ENCODE assay signal across 1 cellular context in the genomic region with DNA sequence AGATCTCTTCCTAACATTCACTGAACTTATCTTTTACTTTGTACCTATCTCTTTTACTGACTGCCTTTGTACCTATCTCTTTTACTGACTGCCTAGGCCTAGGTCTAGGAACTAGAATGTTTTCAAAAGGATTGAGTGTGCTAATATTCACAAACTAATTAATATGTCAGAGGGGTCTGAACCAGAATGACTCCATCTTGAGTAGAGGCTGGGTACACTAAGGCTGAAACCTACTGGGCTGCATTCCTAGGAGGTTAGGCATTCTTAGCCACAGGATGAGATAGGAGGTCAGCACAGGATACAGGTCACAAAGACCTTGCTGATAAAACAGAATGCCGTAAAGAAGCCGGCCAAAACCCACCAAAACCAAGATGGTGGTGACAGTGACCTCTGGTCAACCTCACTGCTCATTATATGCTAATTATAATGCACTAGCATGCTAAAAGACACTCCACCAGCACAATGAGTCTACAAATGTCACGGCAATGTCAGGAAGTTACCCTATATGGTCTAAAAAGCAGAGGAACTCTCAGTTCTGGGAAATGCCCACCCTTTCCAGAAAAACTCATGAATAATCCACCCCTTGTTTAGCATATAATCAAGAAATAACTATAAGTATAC.
TF ChIP-seq lines count a peak whose summit lies in the region.

No MANE protein-coding gene starts in this region.

TF ChIP-seq in K562, 482 proteins besides CTCF, POLR2A, EP300 and RAD21 (continued from another document and continues in another):
- TF ChIP-seq, protein P1, sequence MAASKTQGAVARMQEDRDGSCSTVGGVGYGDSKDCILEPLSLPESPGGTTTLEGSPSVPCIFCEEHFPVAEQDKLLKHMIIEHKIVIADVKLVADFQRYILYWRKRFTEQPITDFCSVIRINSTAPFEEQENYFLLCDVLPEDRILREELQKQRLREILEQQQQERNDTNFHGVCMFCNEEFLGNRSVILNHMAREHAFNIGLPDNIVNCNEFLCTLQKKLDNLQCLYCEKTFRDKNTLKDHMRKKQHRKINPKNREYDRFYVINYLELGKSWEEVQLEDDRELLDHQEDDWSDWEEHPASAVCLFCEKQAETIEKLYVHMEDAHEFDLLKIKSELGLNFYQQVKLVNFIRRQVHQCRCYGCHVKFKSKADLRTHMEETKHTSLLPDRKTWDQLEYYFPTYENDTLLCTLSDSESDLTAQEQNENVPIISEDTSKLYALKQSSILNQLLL (CRISPR knock-in tag; IDR thresholded peaks at IDR 0.05; ENCODE audit: borderline replicate concordance) = no peak
- TF ChIP-seq ZNF324 (CRISPR knock-in tag; IDR thresholded peaks at IDR 0.05) = peak; percentile 96
- no peak for TF ChIP-seq EZH2 (IDR thresholded peaks at IDR 0.05; ENCODE audit: borderline replicate concordance, low read depth, low read length)
- peak; percentile 52; the same call in 1 of the 2 replicates for TF ChIP-seq JUNB (CRISPR knock-in tag; conservative IDR thresholded peaks at IDR 0.05)
- TF ChIP-seq CSDE1 (IDR thresholded peaks at IDR 0.05) = no peak
- TF ChIP-seq BCL6 (CRISPR knock-in tag; IDR thresholded peaks at IDR 0.05) = peak; percentile 99
- TF ChIP-seq TBL1XR1 (IDR thresholded peaks at IDR 0.05; ENCODE audit: low read length in 2 of 2) = peak in 1 of 2 experiments; percentile 21; a peak in 2 of 4 replicates
- TF ChIP-seq, protein P2, sequence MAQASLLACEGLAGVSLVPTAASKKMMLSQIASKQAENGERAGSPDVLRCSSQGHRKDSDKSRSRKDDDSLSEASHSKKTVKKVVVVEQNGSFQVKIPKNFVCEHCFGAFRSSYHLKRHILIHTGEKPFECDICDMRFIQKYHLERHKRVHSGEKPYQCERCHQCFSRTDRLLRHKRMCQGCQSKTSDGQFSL (CRISPR knock-in tag; IDR thresholded peaks at IDR 0.05) = no peak
- TF ChIP-seq, protein P2 (tag; IDR thresholded peaks at IDR 0.05) = peak in 1 of 2 experiments; percentile 100; a peak in 3 of 4 replicates
- peak; percentile 100 for TF ChIP-seq PYGO2 (tag; IDR thresholded peaks at IDR 0.05)
- TF ChIP-seq, protein P3, sequence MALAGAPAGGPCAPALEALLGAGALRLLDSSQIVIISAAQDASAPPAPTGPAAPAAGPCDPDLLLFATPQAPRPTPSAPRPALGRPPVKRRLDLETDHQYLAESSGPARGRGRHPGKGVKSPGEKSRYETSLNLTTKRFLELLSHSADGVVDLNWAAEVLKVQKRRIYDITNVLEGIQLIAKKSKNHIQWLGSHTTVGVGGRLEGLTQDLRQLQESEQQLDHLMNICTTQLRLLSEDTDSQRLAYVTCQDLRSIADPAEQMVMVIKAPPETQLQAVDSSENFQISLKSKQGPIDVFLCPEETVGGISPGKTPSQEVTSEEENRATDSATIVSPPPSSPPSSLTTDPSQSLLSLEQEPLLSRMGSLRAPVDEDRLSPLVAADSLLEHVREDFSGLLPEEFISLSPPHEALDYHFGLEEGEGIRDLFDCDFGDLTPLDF (CRISPR knock-in tag; IDR thresholded peaks at IDR 0.05) = no peak
- TF ChIP-seq ZNF584 (CRISPR knock-in tag; IDR thresholded peaks at IDR 0.05; ENCODE audit: low read depth) = peak; percentile 100
- TF ChIP-seq ZSCAN32 (CRISPR knock-in tag; IDR thresholded peaks at IDR 0.05) = peak; percentile 95
- peak; percentile 98 for TF ChIP-seq ZNF23 (CRISPR knock-in tag; IDR thresholded peaks at IDR 0.05)
- TF ChIP-seq SAP30 (IDR thresholded peaks at IDR 0.05; ENCODE audit: borderline replicate concordance, insufficient read depth, low read depth, low read length, poor library complexity, severe bottlenecking) = no peak
- TF ChIP-seq, protein P4, sequence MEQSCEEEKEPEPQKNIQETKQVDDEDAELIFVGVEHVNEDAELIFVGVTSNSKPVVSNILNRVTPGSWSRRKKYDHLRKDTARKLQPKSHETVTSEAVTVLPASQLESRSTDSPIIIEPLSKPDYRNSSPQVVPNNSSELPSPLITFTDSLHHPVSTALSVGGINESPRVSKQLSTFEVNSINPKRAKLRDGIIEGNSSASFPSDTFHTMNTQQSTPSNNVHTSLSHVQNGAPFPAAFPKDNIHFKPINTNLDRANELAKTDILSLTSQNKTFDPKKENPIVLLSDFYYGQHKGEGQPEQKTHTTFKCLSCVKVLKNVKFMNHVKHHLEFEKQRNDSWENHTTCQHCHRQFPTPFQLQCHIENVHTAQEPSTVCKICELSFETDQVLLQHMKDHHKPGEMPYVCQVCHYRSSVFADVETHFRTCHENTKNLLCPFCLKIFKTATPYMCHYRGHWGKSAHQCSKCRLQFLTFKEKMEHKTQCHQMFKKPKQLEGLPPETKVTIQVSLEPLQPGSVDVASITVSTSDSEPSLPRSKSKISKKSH (CRISPR knock-in tag; IDR thresholded peaks at IDR 0.05) = peak; percentile 98
- peak in 1 of 3 experiments; percentile 88 for TF ChIP-seq YY1 (IDR thresholded peaks at IDR 0.05; ENCODE audit: borderline replicate concordance in 1 of 3, control insufficient read depth in 1 of 3, extremely low read depth in 1 of 3, insufficient read depth in 3 of 3, insufficient read length in 1 of 3, insufficient replicate concordance in 2 of 3, low read depth in 1 of 3, low read length in 2 of 3)
- TF ChIP-seq ZNF696 (CRISPR knock-in tag; conservative IDR thresholded peaks at IDR 0.05) = peak; percentile 94
- TF ChIP-seq CAMTA2 (CRISPR knock-in tag; conservative IDR thresholded peaks at IDR 0.05) = peak; percentile 98
- peak; percentile 92 for TF ChIP-seq ZNF3 (CRISPR knock-in tag; IDR thresholded peaks at IDR 0.05)
- no peak for TF ChIP-seq RBM15 (IDR thresholded peaks at IDR 0.05; ENCODE audit: insufficient read depth, low read length)
- peak; percentile 98 for TF ChIP-seq ZNF239 (CRISPR knock-in tag; IDR thresholded peaks at IDR 0.05)
- TF ChIP-seq PRMT5 (CRISPR knock-in tag; IDR thresholded peaks at IDR 0.05) = no peak
- TF ChIP-seq GABPA (tag; conservative IDR thresholded peaks at IDR 0.05; ENCODE audit: low read depth) = peak; percentile 82
- TF ChIP-seq KLF10 (CRISPR knock-in tag; IDR thresholded peaks at IDR 0.05) = peak; percentile 97
- TF ChIP-seq CBX2 (IDR thresholded peaks at IDR 0.05; ENCODE audit: insufficient read depth, low read length, poor library complexity, severe bottlenecking) = no peak
- TF ChIP-seq ZEB2 (IDR thresholded peaks at IDR 0.05) = no peak
- TF ChIP-seq, protein P5, sequence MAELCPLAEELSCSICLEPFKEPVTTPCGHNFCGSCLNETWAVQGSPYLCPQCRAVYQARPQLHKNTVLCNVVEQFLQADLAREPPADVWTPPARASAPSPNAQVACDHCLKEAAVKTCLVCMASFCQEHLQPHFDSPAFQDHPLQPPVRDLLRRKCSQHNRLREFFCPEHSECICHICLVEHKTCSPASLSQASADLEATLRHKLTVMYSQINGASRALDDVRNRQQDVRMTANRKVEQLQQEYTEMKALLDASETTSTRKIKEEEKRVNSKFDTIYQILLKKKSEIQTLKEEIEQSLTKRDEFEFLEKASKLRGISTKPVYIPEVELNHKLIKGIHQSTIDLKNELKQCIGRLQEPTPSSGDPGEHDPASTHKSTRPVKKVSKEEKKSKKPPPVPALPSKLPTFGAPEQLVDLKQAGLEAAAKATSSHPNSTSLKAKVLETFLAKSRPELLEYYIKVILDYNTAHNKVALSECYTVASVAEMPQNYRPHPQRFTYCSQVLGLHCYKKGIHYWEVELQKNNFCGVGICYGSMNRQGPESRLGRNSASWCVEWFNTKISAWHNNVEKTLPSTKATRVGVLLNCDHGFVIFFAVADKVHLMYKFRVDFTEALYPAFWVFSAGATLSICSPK (IDR thresholded peaks at IDR 0.05; ENCODE audit: borderline replicate concordance) = no peak
- TF ChIP-seq EWSR1 (IDR thresholded peaks at IDR 0.05; ENCODE audit: borderline replicate concordance, low read depth, partially characterized antibody) = no peak
- no peak for TF ChIP-seq LARP7 (IDR thresholded peaks at IDR 0.05)
- TF ChIP-seq XRCC4 (IDR thresholded peaks at IDR 0.05; ENCODE audit: extremely low read depth, insufficient read depth, insufficient read length) = no peak
- no peak for TF ChIP-seq ZFX (CRISPR knock-in tag; IDR thresholded peaks at IDR 0.05)
- peak; percentile 98 for TF ChIP-seq ZNF212 (CRISPR knock-in tag; IDR thresholded peaks at IDR 0.05)
- TF ChIP-seq ZNF717 (CRISPR knock-in tag; IDR thresholded peaks at IDR 0.05) = peak; percentile 97
- peak; percentile 100 for TF ChIP-seq ERF (CRISPR knock-in tag; IDR thresholded peaks at IDR 0.05)
- TF ChIP-seq, protein P6, sequence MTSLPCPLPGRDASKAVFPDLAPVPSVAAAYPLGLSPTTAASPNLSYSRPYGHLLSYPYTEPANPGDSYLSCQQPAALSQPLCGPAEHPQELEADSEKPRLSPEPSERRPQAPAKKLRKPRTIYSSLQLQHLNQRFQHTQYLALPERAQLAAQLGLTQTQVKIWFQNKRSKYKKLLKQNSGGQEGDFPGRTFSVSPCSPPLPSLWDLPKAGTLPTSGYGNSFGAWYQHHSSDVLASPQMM (CRISPR knock-in tag; IDR thresholded peaks at IDR 0.05) = peak; percentile 87; the same call in 1 of the 2 replicates
- TF ChIP-seq SIX5 (IDR thresholded peaks at IDR 0.05; ENCODE audit: borderline replicate concordance in 1 of 2, insufficient read depth in 1 of 2, low read depth in 1 of 2, low read length in 2 of 2) = peak in 1 of 2 experiments; percentile 21; a peak in 1 of 4 replicates
- TF ChIP-seq RBM17 (IDR thresholded peaks at IDR 0.05; ENCODE audit: borderline replicate concordance, low read depth, low read length) = no peak
- TF ChIP-seq, protein P7, sequence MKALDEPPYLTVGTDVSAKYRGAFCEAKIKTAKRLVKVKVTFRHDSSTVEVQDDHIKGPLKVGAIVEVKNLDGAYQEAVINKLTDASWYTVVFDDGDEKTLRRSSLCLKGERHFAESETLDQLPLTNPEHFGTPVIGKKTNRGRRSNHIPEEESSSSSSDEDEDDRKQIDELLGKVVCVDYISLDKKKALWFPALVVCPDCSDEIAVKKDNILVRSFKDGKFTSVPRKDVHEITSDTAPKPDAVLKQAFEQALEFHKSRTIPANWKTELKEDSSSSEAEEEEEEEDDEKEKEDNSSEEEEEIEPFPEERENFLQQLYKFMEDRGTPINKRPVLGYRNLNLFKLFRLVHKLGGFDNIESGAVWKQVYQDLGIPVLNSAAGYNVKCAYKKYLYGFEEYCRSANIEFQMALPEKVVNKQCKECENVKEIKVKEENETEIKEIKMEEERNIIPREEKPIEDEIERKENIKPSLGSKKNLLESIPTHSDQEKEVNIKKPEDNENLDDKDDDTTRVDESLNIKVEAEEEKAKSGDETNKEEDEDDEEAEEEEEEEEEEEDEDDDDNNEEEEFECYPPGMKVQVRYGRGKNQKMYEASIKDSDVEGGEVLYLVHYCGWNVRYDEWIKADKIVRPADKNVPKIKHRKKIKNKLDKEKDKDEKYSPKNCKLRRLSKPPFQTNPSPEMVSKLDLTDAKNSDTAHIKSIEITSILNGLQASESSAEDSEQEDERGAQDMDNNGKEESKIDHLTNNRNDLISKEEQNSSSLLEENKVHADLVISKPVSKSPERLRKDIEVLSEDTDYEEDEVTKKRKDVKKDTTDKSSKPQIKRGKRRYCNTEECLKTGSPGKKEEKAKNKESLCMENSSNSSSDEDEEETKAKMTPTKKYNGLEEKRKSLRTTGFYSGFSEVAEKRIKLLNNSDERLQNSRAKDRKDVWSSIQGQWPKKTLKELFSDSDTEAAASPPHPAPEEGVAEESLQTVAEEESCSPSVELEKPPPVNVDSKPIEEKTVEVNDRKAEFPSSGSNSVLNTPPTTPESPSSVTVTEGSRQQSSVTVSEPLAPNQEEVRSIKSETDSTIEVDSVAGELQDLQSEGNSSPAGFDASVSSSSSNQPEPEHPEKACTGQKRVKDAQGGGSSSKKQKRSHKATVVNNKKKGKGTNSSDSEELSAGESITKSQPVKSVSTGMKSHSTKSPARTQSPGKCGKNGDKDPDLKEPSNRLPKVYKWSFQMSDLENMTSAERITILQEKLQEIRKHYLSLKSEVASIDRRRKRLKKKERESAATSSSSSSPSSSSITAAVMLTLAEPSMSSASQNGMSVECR (CRISPR knock-in tag; IDR thresholded peaks at IDR 0.05) = no peak
- peak; percentile 79 for TF ChIP-seq EHMT2 (IDR thresholded peaks at IDR 0.05)
- TF ChIP-seq TBP (optimal IDR thresholded peaks at IDR 0.05; ENCODE audit: low read depth, low read length) = peak; percentile 80
- TF ChIP-seq RAD51 (IDR thresholded peaks at IDR 0.05; ENCODE audit: borderline replicate concordance, low read depth) = peak; percentile 13; the same call in 1 of the 2 replicates
- peak; percentile 39 to 54; a peak in 2 of 4 replicates for TF ChIP-seq KDM1A (IDR thresholded peaks at IDR 0.05)
- TF ChIP-seq, protein P8, sequence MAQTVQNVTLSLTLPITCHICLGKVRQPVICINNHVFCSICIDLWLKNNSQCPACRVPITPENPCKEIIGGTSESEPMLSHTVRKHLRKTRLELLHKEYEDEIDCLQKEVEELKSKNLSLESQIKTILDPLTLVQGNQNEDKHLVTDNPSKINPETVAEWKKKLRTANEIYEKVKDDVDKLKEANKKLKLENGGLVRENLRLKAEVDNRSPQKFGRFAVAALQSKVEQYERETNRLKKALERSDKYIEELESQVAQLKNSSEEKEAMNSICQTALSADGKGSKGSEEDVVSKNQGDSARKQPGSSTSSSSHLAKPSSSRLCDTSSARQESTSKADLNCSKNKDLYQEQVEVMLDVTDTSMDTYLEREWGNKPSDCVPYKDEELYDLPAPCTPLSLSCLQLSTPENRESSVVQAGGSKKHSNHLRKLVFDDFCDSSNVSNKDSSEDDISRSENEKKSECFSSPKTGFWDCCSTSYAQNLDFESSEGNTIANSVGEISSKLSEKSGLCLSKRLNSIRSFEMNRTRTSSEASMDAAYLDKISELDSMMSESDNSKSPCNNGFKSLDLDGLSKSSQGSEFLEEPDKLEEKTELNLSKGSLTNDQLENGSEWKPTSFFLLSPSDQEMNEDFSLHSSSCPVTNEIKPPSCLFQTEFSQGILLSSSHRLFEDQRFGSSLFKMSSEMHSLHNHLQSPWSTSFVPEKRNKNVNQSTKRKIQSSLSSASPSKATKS (CRISPR knock-in tag; IDR thresholded peaks at IDR 0.05) = peak; percentile 97
- TF ChIP-seq HEY1 (CRISPR knock-in tag; IDR thresholded peaks at IDR 0.05; ENCODE audit: borderline replicate concordance) = peak; percentile 98
- TF ChIP-seq CHCHD3 (CRISPR knock-in tag; IDR thresholded peaks at IDR 0.05) = peak; percentile 92
- peak; percentile 100 for TF ChIP-seq HDAC8 (tag; IDR thresholded peaks at IDR 0.05)
- peak; percentile 100 for TF ChIP-seq NR4A1 (CRISPR knock-in tag; IDR thresholded peaks at IDR 0.05)
- peak; percentile 100 for TF ChIP-seq NR4A1 (tag; IDR thresholded peaks at IDR 0.05)
- peak; percentile 89 for TF ChIP-seq RNF2 (IDR thresholded peaks at IDR 0.05)
- TF ChIP-seq, protein P9, sequence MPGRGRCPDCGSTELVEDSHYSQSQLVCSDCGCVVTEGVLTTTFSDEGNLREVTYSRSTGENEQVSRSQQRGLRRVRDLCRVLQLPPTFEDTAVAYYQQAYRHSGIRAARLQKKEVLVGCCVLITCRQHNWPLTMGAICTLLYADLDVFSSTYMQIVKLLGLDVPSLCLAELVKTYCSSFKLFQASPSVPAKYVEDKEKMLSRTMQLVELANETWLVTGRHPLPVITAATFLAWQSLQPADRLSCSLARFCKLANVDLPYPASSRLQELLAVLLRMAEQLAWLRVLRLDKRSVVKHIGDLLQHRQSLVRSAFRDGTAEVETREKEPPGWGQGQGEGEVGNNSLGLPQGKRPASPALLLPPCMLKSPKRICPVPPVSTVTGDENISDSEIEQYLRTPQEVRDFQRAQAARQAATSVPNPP (IDR thresholded peaks at IDR 0.05; ENCODE audit: borderline replicate concordance, insufficient read depth, insufficient read length) = no peak
- TF ChIP-seq GATAD2B (IDR thresholded peaks at IDR 0.05; ENCODE audit: borderline replicate concordance) = peak; percentile 48; the same call in 1 of the 2 replicates
- TF ChIP-seq RFX1 (IDR thresholded peaks at IDR 0.05) = no peak
- TF ChIP-seq ZNF311 (CRISPR knock-in tag; IDR thresholded peaks at IDR 0.05) = peak; percentile 100
